Comparison of ENCODE assay signal across 2 cellular contexts in genomic region chr5:38305148-38305547, GRCh38.
TF ChIP-seq lines count a peak whose summit lies in the region.

No MANE protein-coding gene starts in this region.

TF ChIP-seq in HepG2, 621 proteins besides CTCF, POLR2A, EP300 and RAD21:
- TF ChIP-seq ZFP1 (CRISPR knock-in tag; IDR thresholded peaks at IDR 0.05) (peak; percentile 48; the same call in 1 of the 2 replicates), ETV6 (CRISPR knock-in tag; conservative IDR thresholded peaks at IDR 0.05) (no peak), ATF7-NPFF (CRISPR knock-in tag; IDR thresholded peaks at IDR 0.05; ENCODE audit: low read depth) (no peak), JUNB (CRISPR knock-in tag; IDR thresholded peaks at IDR 0.05; ENCODE audit: borderline replicate concordance) (no peak)

TF ChIP-seq in K562, 482 proteins besides CTCF, POLR2A, EP300 and RAD21:
- TF ChIP-seq ILK (tag; IDR thresholded peaks at IDR 0.05; ENCODE audit: borderline replicate concordance, low read depth) (no peak), TRIM28 (IDR thresholded peaks at IDR 0.05) (peak; percentile 54; the same call in 1 of the 2 replicates), ZFP1 (CRISPR knock-in tag; IDR thresholded peaks at IDR 0.05) (peak; percentile 78)
